ENCODE assay signal across 11 cellular contexts in genomic region chrX:15816453-15816838, GRCh38. TPM values are rescaled to one million over a fixed set of nuclear protein-coding genes. Genes with fewer than 3 reads are reported as not detected.
DNase-seq lines count a peak whose midpoint lies in the region; ATAC-seq lines count a peak whose summit lies in the region.
"Had no signal": no experiment of that assay in that cellular context is flagged by ENCODE, and none has a peak within 500 bp of the region (broad histone marks: within the 10 kb centered on the region; RNA-seq: fewer than 3 reads in every experiment).

No MANE protein-coding gene starts in this region.

- H3K4me3 Mint-ChIP-seq in T-helper 1 cell treated with Interleukin-12 subunit alpha and Interleukin-12 subunit beta and Interleukin-4 antibody, amounts not matched to agents 30 μg/mL and 1 μg/mL, for 36 hours: peak overlapping the region; percentile 68
- peak overlapping the region in 4 of 10 donors; percentile 39 to 74 (median 59) for H3K4me3 Mint-ChIP-seq in naive thymus-derived CD4-positive, alpha-beta T cell

- peak overlapping the region; percentile 90 for H3K27ac Mint-ChIP-seq in T-helper 1 cell treated with Interleukin-12 subunit alpha and Interleukin-12 subunit beta and Interleukin-4 antibody, amounts not matched to agents 30 μg/mL and 1 μg/mL, for 36 hours
- peak overlapping the region in 8 of 9 donors; percentile 52 to 88 (median 75) for H3K27ac Mint-ChIP-seq in naive thymus-derived CD4-positive, alpha-beta T cell

- peak overlapping the region; percentile 75 for H3K27ac ChIP-seq in HUES6 (ENCODE audit: low read depth, low read length)
- H3K27ac ChIP-seq in naive thymus-derived CD4-positive, alpha-beta T cell (ENCODE audit: low read depth, low read length): no peak overlapping the region
- H3K27ac ChIP-seq: upper lobe of right lung had no signal

- H3K9me3 ChIP-seq in HUES6 (ENCODE audit: control insufficient read depth, insufficient read depth, low read depth, low read length): no peaks in the 10 kb centered on the region
- no peaks in the 10 kb centered on the region for H3K9me3 ChIP-seq in naive thymus-derived CD4-positive, alpha-beta T cell (ENCODE audit: control insufficient read depth in 2 of 3, low read length in 3 of 3)
- H3K9me3 ChIP-seq: upper lobe of right lung had no signal

- DNase-seq in T-helper 1 cell (no peak), amniotic epithelial cell (ENCODE audit: low read depth) (peak; percentile 3), activated gamma-delta T cell (lab: John Stamatoyannopoulos, UW) (no peak)
- DNase-seq in naive thymus-derived CD4-positive, alpha-beta T cell: no peak
- DNase-seq in stimulated activated CD4-positive, alpha-beta T cell treated with anti-CD3 and anti-CD28 coated beads, Interleukin-4, amount 100 ng/mL, for 24 hours: no peak
- no peak for DNase-seq in activated CD8-positive, alpha-beta memory T cell treated with anti-CD3 and anti-CD28 coated beads, Interleukin-2, amount 50 U/mL, for 48 hours
- DNase-seq: DMS 273 treated with DMSO at 0.1 percent for 48 hours, NCI-H187 treated with DMSO at 0.1 percent for 48 hours, upper lobe of right lung had no signal

- peaks cover 41% of the 10 kb centered on the region for H3K4me1 Mint-ChIP-seq in T-helper 1 cell treated with Interleukin-12 subunit alpha and Interleukin-12 subunit beta and Interleukin-4 antibody, amounts not matched to agents 30 μg/mL and 1 μg/mL, for 36 hours (ENCODE audit: low read depth)
- H3K4me1 Mint-ChIP-seq in naive thymus-derived CD4-positive, alpha-beta T cell: peaks cover 6 to 47% (median 36%) of the 10 kb centered on the region in 7 donors

- H3K36me3 Mint-ChIP-seq in T-helper 1 cell treated with Interleukin-12 subunit alpha and Interleukin-12 subunit beta and Interleukin-4 antibody, amounts not matched to agents 30 μg/mL and 1 μg/mL, for 36 hours (ENCODE audit: low read depth): peaks cover 40% of the 10 kb centered on the region
- peaks cover 0 to 56% (median 23%) of the 10 kb centered on the region in 5 donors for H3K36me3 Mint-ChIP-seq in naive thymus-derived CD4-positive, alpha-beta T cell

- H3K9ac ChIP-seq in HUES6 (ENCODE audit: low read length): peak overlapping the region; percentile 2

- H3K4me1 ChIP-seq in HUES6 (ENCODE audit: control insufficient read depth, insufficient read depth, low read length): peaks cover 23% of the 10 kb centered on the region
- H3K4me1 ChIP-seq in naive thymus-derived CD4-positive, alpha-beta T cell (ENCODE audit: control insufficient read depth in 2 of 2, insufficient read depth in 2 of 2, low read length in 2 of 2): peaks cover 14 to 26% of the 10 kb centered on the region in 2 donors
- H3K4me1 ChIP-seq: upper lobe of right lung had no signal

- H3K9me3 Mint-ChIP-seq in T-helper 1 cell treated with Interleukin-12 subunit alpha and Interleukin-12 subunit beta and Interleukin-4 antibody, amounts not matched to agents 30 μg/mL and 1 μg/mL, for 36 hours: no peaks in the 10 kb centered on the region
- no peaks in the 10 kb centered on the region for H3K9me3 Mint-ChIP-seq in naive thymus-derived CD4-positive, alpha-beta T cell

- H3K36me3 ChIP-seq in HUES6 (ENCODE audit: control insufficient read depth, insufficient read depth, low read length): peaks cover 72% of the 10 kb centered on the region
- H3K36me3 ChIP-seq in naive thymus-derived CD4-positive, alpha-beta T cell (ENCODE audit: control insufficient read depth in 2 of 3, insufficient read depth in 3 of 3, low read length in 3 of 3): peaks cover 0 to 44% (median 10%) of the 10 kb centered on the region in 3 experiments

- intact Hi-C loops in naive thymus-derived CD4-positive, alpha-beta T cell (cut with micrococcal nuclease): loop anchor here (1.0 to 2.0 kb wide), 6 partner anchors 26 to 879 kb away; partner anchors contain the start of genes ZRSR2 (in 2 of the 2) and AP1S2 (in 1 of the 2)

- POLR2A ChIA-PET in naive thymus-derived CD4-positive, alpha-beta T cell (lab: Charles Lee): interaction anchor here (0.7 to 1.0 kb wide), 3 partner anchors 39 to 74 kb away, joined by 3 read pairs; no protein-coding TSS in a partner anchor

- no peaks in the 10 kb centered on the region for H3K27me3 Mint-ChIP-seq in T-helper 1 cell treated with Interleukin-12 subunit alpha and Interleukin-12 subunit beta and Interleukin-4 antibody, amounts not matched to agents 30 μg/mL and 1 μg/mL, for 36 hours (ENCODE audit: low read depth)
- H3K27me3 Mint-ChIP-seq in naive thymus-derived CD4-positive, alpha-beta T cell: no peaks in the 10 kb centered on the region

- CTCF ChIA-PET in naive thymus-derived CD4-positive, alpha-beta T cell (lab: Charles Lee): interaction anchor here (0.8 kb wide), 1 partner anchor 33 kb away, joined by 4 read pairs; no protein-coding TSS in a partner anchor

- no peak for ATAC-seq in naive thymus-derived CD4-positive, alpha-beta T cell

- H3K27me3 ChIP-seq in HUES6 (ENCODE audit: control insufficient read depth, insufficient read depth, low read length): no peaks in the 10 kb centered on the region
- H3K27me3 ChIP-seq in naive thymus-derived CD4-positive, alpha-beta T cell (ENCODE audit: control insufficient read depth in 2 of 2, insufficient read depth in 2 of 2, low read length in 2 of 2): no peaks in the 10 kb centered on the region
- H3K27me3 ChIP-seq: upper lobe of right lung had no signal

- H3K4me3 ChIP-seq in HUES6 (ENCODE audit: low read depth, low read length): no peak overlapping the region
- H3K4me3 ChIP-seq in naive thymus-derived CD4-positive, alpha-beta T cell (ENCODE audit: low read length): no peak overlapping the region
- H3K4me3 ChIP-seq: upper lobe of right lung had no signal

RNA-seq across cellular contexts. Expression of gene ZRSR2, which starts 26.2 kb away (rescaled TPM):
- total RNA-seq in naive thymus-derived CD4-positive, alpha-beta T cell: 10 to 100 TPM; 20.8 to 31.7 (median 25.4) TPM
- 10 to 100 TPM; 24.7 to 46.0 TPM for polyA plus RNA-seq in naive thymus-derived CD4-positive, alpha-beta T cell

RNA-seq across cellular contexts. Expression of gene AP1S2, which starts 38.2 kb away (rescaled TPM):
- total RNA-seq in naive thymus-derived CD4-positive, alpha-beta T cell: 10 to 100 TPM; 21.2 to 75.8 (median 25.4) TPM
- polyA plus RNA-seq in naive thymus-derived CD4-positive, alpha-beta T cell: 10 to 100 TPM; 24.4 to 31.4 TPM
